Comparison of ENCODE assay signal across 13 cellular contexts in the genomic region with DNA sequence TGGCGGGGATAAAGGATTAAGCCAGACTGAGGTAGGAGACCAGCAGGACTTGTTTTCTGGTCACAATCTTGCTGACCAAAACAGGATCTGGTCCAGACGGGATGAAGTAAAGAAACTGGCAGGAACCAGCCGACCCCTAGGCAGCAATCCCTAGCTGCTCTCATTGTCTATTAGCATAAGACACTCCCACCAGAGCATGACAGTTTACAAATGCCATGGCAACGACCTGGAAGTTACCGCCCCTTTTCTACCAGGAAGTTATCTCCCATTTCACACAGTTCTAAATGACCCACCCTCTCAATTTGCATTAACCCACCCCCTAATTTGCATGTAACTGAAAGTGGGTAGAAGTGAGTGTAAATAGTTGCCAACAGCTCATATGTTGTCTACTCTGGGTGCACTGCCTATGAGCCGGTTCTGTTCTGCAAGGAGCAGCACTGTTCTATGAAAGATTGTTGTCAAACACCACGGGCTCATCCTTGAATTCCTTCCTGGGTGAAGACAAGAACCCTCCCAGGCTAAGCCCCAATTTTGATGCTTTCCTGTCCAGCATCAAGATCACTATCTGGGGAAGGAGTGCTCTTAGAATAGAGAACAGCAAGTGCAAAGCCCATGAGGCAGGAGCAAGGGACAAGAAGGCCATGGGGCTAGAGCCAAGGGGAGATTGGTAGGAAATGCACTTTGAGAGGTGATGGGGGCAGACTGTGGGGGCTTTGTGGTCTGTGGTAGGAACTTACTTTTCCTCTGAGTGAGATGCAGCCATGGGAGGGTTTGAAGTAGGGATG. TPM values are rescaled to one million over a fixed set of nuclear protein-coding genes. Genes with fewer than 3 reads are reported as not detected.
DNase-seq lines count a peak whose midpoint lies in the region; ATAC-seq and TF ChIP-seq lines count a peak whose summit lies in the region.
"Had no signal": no experiment of that assay in that cellular context is flagged by ENCODE, and none has a peak within 500 bp of the region (broad histone marks: within the 10 kb centered on the region; RNA-seq: fewer than 3 reads in every experiment).

No MANE protein-coding gene starts in this region.

- no peak overlapping the region for H3K27ac ChIP-seq in CD8-positive, alpha-beta T cell (ENCODE audit: low read depth, low read length)
- H3K27ac ChIP-seq in SK-N-SH (ENCODE audit: low read depth in 2 of 2, low read length in 1 of 2) = no peak overlapping the region
- H3K27ac ChIP-seq: coronary artery had no signal

- H3K4me2 ChIP-seq in SK-N-SH = no peak overlapping the region

- peaks cover 4% of the 10 kb centered on the region for H3K27me3 Mint-ChIP-seq in CD8-positive, alpha-beta T cell (ENCODE audit: low read depth)

- no peak overlapping the region for H3K27ac Mint-ChIP-seq in CD8-positive, alpha-beta T cell

- TF ChIP-seq CTCF in CD8-positive, alpha-beta T cell (IDR thresholded peaks at IDR 0.05) = no peak
- TF ChIP-seq CTCF in SK-N-SH (IDR thresholded peaks at IDR 0.05) = no peak

- no peak overlapping the region for H3K9ac ChIP-seq in SK-N-SH

- H3F3A ChIP-seq in SK-N-SH (replicated peaks; ENCODE audit: insufficient read depth) = no peaks in the 10 kb centered on the region

- TF ChIP-seq RAD21 in SK-N-SH (IDR thresholded peaks at IDR 0.05; ENCODE audit: low read length) = no peak

- no peaks in the 10 kb centered on the region for H3K9me2 ChIP-seq in SK-N-SH

- H3K36me3 ChIP-seq in CD8-positive, alpha-beta T cell (ENCODE audit: insufficient read depth, low read length) = no peaks in the 10 kb centered on the region
- H3K36me3 ChIP-seq in SK-N-SH (replicated peaks in 1 of 2; ENCODE audit: control insufficient read depth in 1 of 2, insufficient read depth in 2 of 2, low read length in 1 of 2) = no peaks in the 10 kb centered on the region

- no peak for TF ChIP-seq EP300 in SK-N-SH (IDR thresholded peaks at IDR 0.05; ENCODE audit: borderline replicate concordance in 1 of 2, low read depth in 1 of 2, low read length in 1 of 2)

- H3K4me1 ChIP-seq in CD8-positive, alpha-beta T cell (ENCODE audit: insufficient read depth, low read length) = no peaks in the 10 kb centered on the region
- no peaks in the 10 kb centered on the region for H3K4me1 ChIP-seq in SK-N-SH (ENCODE audit: control insufficient read depth in 1 of 2, insufficient read depth in 2 of 2, low read depth in 1 of 2, low read length in 1 of 2)

- 46% methylated on average over 7 of the region's 7 CpGs for WGBS in SK-N-SH (ENCODE audit: low lambda C conversion rate)

- no peak for DNase-seq in CD8-positive, alpha-beta T cell
- DNase-seq in HT1080 (ENCODE audit: low read depth) (peak; percentile 63), SK-N-SH (no peak), islet precursor cell (peak; percentile 61), cardiac septum (ENCODE audit: low spot score) (no peak), NCI-H345 (lab: John Stamatoyannopoulos, UW) (no peak), cortex of kidney (lab: John Stamatoyannopoulos, UW) (no peak)
- DNase-seq: activated naive CD4-positive, alpha-beta T cell treated with Interleukin-2 at 50 U/mL for 16 hours; glutamatergic neuron; NCI-H69 had no signal

- no peaks in the 10 kb centered on the region for H4K20me1 ChIP-seq in SK-N-SH (ENCODE audit: insufficient read depth)

- H3K4me3 Mint-ChIP-seq in CD8-positive, alpha-beta T cell = no peak overlapping the region

- no peak overlapping the region for H3K4me3 ChIP-seq in CD8-positive, alpha-beta T cell (ENCODE audit: low read depth, low read length)
- no peak overlapping the region for H3K4me3 ChIP-seq in SK-N-SH (ENCODE audit: low read depth in 2 of 2, low read length in 1 of 2)
- H3K4me3 ChIP-seq: coronary artery had no signal

- H3K4me1 Mint-ChIP-seq in CD8-positive, alpha-beta T cell (ENCODE audit: low read depth) = peaks cover 2% of the 10 kb centered on the region

- no peaks in the 10 kb centered on the region for H3K9me3 ChIP-seq in CD8-positive, alpha-beta T cell (ENCODE audit: low read length)
- no peaks in the 10 kb centered on the region for H3K9me3 ChIP-seq in SK-N-SH

- no peaks in the 10 kb centered on the region for H3K79me2 ChIP-seq in SK-N-SH (ENCODE audit: insufficient read depth)

- intact Hi-C loops in CD8-positive, alpha-beta T cell (cut with DNase I, micrococcal nuclease) = no loop called here
- intact Hi-C loops in cardiac septum (cut with DNase I) = no loop called here

- no peaks in the 10 kb centered on the region for H3K27me3 ChIP-seq in CD8-positive, alpha-beta T cell (ENCODE audit: insufficient read depth, low read length)
- H3K27me3 ChIP-seq in SK-N-SH (ENCODE audit: insufficient read depth) = no peaks in the 10 kb centered on the region

- POLR2A ChIA-PET in CD8-positive, alpha-beta T cell (lab: Charles Lee) = no interaction called here
- POLR2A ChIA-PET in SK-N-SH (lab: Yijun Ruan, JAX) = no interaction called here

- CTCF ChIA-PET in CD8-positive, alpha-beta T cell (lab: Charles Lee) = interaction anchor here (0.6 kb wide), 1 partner anchor 93 kb away, joined by 4 read pairs; no protein-coding TSS in a partner anchor
- CTCF ChIA-PET in SK-N-SH (lab: Yijun Ruan, JAX) = interaction anchor here (1.4 kb wide), 1 partner anchor 282 kb away, joined by 4 read pairs; no protein-coding TSS in a partner anchor

- H2AFZ ChIP-seq in SK-N-SH (ENCODE audit: low read depth) = no peak overlapping the region

- peak; percentile 26 for ATAC-seq in CD8-positive, alpha-beta T cell
- ATAC-seq in HG02973 (IDR thresholded peaks at IDR 0.05; ENCODE audit: unreplicated experiment) = no peak

- H3K36me3 Mint-ChIP-seq in CD8-positive, alpha-beta T cell = no peaks in the 10 kb centered on the region

- no peaks in the 10 kb centered on the region for H3K9me3 Mint-ChIP-seq in CD8-positive, alpha-beta T cell

TF ChIP-seq in SK-N-SH, 30 proteins besides CTCF, POLR2A, EP300 and RAD21:
- TF ChIP-seq NRF1 (IDR thresholded peaks at IDR 0.05; ENCODE audit: low read depth, low read length) (no peak), GABPA (IDR thresholded peaks at IDR 0.05; ENCODE audit: low read depth) (peak; percentile 75), NFIC (IDR thresholded peaks at IDR 0.05; ENCODE audit: borderline replicate concordance) (no peak), TEAD4 (IDR thresholded peaks at IDR 0.05; ENCODE audit: borderline replicate concordance, insufficient read depth) (no peak), SMC3 (IDR thresholded peaks at IDR 0.05; ENCODE audit: low read depth, low read length) (no peak)
- TF ChIP-seq, protein P1, sequence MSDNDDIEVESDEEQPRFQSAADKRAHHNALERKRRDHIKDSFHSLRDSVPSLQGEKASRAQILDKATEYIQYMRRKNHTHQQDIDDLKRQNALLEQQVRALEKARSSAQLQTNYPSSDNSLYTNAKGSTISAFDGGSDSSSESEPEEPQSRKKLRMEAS (IDR thresholded peaks at IDR 0.05; ENCODE audit: low read depth) = no peak
- TF ChIP-seq, protein P2, sequence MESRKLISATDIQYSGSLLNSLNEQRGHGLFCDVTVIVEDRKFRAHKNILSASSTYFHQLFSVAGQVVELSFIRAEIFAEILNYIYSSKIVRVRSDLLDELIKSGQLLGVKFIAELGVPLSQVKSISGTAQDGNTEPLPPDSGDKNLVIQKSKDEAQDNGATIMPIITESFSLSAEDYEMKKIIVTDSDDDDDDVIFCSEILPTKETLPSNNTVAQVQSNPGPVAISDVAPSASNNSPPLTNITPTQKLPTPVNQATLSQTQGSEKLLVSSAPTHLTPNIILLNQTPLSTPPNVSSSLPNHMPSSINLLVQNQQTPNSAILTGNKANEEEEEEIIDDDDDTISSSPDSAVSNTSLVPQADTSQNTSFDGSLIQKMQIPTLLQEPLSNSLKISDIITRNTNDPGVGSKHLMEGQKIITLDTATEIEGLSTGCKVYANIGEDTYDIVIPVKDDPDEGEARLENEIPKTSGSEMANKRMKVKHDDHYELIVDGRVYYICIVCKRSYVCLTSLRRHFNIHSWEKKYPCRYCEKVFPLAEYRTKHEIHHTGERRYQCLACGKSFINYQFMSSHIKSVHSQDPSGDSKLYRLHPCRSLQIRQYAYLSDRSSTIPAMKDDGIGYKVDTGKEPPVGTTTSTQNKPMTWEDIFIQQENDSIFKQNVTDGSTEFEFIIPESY (IDR thresholded peaks at IDR 0.05; ENCODE audit: borderline replicate concordance, low read depth) = no peak

RNA-seq across cellular contexts. Expression of a gene that starts 13.9 kb away (rescaled TPM):
- total RNA-seq in CD8-positive, alpha-beta T cell = not detected
- total RNA-seq in HT1080 (2014; rRNA removed; shearing (Covaris generic)) = not detected in 2 replicates
- polyA plus RNA-seq in HT1080 (2015; cell fraction: cytosol; rRNA removed) = not detected in 2 replicates
- 0.12 TPM in 1 of 2 replicates, not detected in the other for polyA plus RNA-seq in HT1080 (2015; cell fraction: nucleus; rRNA removed)
- 5.0 and 5.8 TPM in 2 replicates for polyA plus RNA-seq in SK-N-SH (2012; rRNA removed)
- 4.3 and 4.5 TPM in 2 replicates for polyA plus RNA-seq in SK-N-SH (2012; cell fraction: cytosol; rRNA removed)
- 3.2 and 7.6 TPM in 2 replicates for polyA plus RNA-seq in SK-N-SH (2012; cell fraction: nucleus; rRNA removed)
- total RNA-seq in cardiac septum = 15.3 TPM

RNA-seq across cellular contexts. Expression of a gene that starts 37.9 kb away (rescaled TPM):
- not detected for total RNA-seq in CD8-positive, alpha-beta T cell
- total RNA-seq in HT1080 (2014; rRNA removed; shearing (Covaris generic)) = 4.0 and 6.4 TPM in 2 replicates
- polyA plus RNA-seq in HT1080 (2015; cell fraction: cytosol; rRNA removed) = 3.7 and 3.9 TPM in 2 replicates
- 7.6 and 9.1 TPM in 2 replicates for polyA plus RNA-seq in HT1080 (2015; cell fraction: nucleus; rRNA removed)
- polyA plus RNA-seq in SK-N-SH (2012; rRNA removed) = 0.24 and 0.36 TPM in 2 replicates
- polyA plus RNA-seq in SK-N-SH (2012; cell fraction: cytosol; rRNA removed) = 0.13 and 0.31 TPM in 2 replicates
- polyA plus RNA-seq in SK-N-SH (2012; cell fraction: nucleus; rRNA removed) = 0.41 and 0.45 TPM in 2 replicates
- total RNA-seq in cardiac septum = not detected
- total RNA-seq: skeletal muscle tissue had no signal

Comparison
In these comparisons a context has a peak if more than half of its experiments do, and no peak if none do; other contexts are left out.
1. DNase-seq: peak in HT1080 (single experiment) and islet precursor cell (single experiment); none in CD8-positive, alpha-beta T cell (0 of 7), SK-N-SH (single experiment), cardiac septum (single experiment), NCI-H345 (single experiment) and cortex of kidney (single experiment).
2. RNA of a gene that starts 13.9 kb away (total RNA-seq): 15.3 TPM in cardiac septum (single experiment); not detected in CD8-positive, alpha-beta T cell and not detected in HT1080; every median in the first group is over 10 times any median in the second.